1 cellular context compared by ENCODE assay signal in the genomic region with DNA sequence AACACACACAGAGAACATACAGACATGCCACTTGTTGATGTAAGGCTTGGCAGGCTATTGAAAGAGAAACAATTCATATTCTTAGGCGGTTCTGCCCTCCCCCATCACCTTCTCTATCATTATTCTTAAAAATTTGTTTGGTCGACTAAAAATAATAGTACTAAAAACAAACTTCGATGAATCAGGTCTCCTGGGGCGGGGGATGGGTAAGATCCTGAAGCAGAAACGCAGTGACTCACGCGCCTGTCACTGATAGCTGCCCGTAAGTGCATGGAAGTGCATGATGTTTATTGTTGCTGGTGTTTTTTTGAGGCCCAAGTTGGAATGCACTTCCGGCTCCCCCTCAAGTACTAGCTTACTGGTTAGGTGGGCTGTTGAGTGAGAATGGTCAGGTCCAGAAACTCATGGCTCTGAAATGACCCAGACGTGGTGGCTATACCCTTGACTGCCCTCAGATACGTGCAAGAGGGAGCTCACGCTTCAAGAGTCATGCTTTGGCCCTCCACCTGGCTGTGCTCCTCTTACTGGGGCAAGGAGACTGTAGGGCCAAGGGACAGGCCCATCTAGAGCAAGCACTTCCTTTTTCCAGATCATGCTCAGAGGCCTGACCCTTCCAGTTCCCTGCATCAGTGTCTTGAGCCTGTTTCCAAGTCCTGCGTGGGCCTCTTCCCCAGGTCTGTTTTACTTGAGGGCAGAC.
TF ChIP-seq lines count a peak whose summit lies in the region.

No MANE protein-coding gene starts in this region.

TF ChIP-seq in K562, 482 proteins besides CTCF, POLR2A, EP300 and RAD21 (continued from another document):
- TF ChIP-seq, protein P1, sequence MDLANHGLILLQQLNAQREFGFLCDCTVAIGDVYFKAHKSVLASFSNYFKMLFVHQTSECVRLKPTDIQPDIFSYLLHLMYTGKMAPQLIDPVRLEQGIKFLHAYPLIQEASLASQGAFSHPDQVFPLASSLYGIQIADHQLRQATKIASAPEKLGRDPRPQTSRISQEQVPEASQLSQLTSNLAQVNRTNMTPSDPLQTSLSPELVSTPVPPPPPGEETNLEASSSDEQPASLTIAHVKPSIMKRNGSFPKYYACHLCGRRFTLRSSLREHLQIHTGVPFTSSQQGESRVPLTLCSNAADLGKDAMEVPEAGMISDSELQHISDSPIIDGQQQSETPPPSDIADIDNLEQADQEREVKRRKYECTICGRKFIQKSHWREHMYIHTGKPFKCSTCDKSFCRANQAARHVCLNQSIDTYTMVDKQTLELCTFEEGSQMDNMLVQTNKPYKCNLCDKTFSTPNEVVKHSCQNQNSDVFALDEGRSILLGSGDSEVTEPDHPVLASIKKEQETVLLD (IDR thresholded peaks at IDR 0.05) = peak; percentile 63; the same call in 1 of the 2 replicates
- no peak for TF ChIP-seq NCOA2 (IDR thresholded peaks at IDR 0.05; ENCODE audit: partially characterized antibody in 2 of 2)
- no peak for TF ChIP-seq NFXL1 (CRISPR knock-in tag; IDR thresholded peaks at IDR 0.05)
- TF ChIP-seq PHF8 (IDR thresholded peaks at IDR 0.05; ENCODE audit: borderline replicate concordance, low read length) = no peak
- TF ChIP-seq EGR1 (conservative IDR thresholded peaks at IDR 0.05) = 0 out of 2 replicates have a peak, but pooled peaks have one; percentile 20
- peak; percentile 43 for TF ChIP-seq EP400 (IDR thresholded peaks at IDR 0.05)
- peak; percentile 95 for TF ChIP-seq DPF2 (IDR thresholded peaks at IDR 0.05)
- 0 out of 4 replicates have a peak, but pooled peaks of 1 of the 2 experiments have one; percentile 58 for TF ChIP-seq ARNT (IDR thresholded peaks at IDR 0.05)
- TF ChIP-seq NFATC3 (IDR thresholded peaks at IDR 0.05) = no peak
- peak; percentile 92 for TF ChIP-seq SMARCE1 (IDR thresholded peaks at IDR 0.05)
- TF ChIP-seq NCOA1 (IDR thresholded peaks at IDR 0.05; ENCODE audit: low read depth) = peak; percentile 55; the same call in 1 of the 2 replicates
- TF ChIP-seq EHMT2 (IDR thresholded peaks at IDR 0.05) = peak; percentile 58; the same call in 1 of the 2 replicates
- peak; percentile 29; the same call in 1 of the 2 replicates for TF ChIP-seq STAT5A (IDR thresholded peaks at IDR 0.05; ENCODE audit: borderline replicate concordance, low read length)
- TF ChIP-seq ZFX (CRISPR knock-in tag; IDR thresholded peaks at IDR 0.05) = peak; percentile 67
- 0 out of 2 replicates have a peak, but pooled peaks have one; percentile 32 for TF ChIP-seq SP1 (CRISPR knock-in tag; IDR thresholded peaks at IDR 0.05)
- TF ChIP-seq COPS2 (conservative IDR thresholded peaks at IDR 0.05) = no peak
- peak; percentile 32; the same call in 1 of the 2 replicates for TF ChIP-seq ELF1 (tag; IDR thresholded peaks at IDR 0.05)
- 0 out of 2 replicates have a peak, but pooled peaks have one; percentile 36 for TF ChIP-seq MTA2 (IDR thresholded peaks at IDR 0.05; ENCODE audit: low read depth)
- no peak for TF ChIP-seq TAF15 (IDR thresholded peaks at IDR 0.05; ENCODE audit: low read depth, low read length)
- peak; percentile 61 for TF ChIP-seq FOS (IDR thresholded peaks at IDR 0.05; ENCODE audit: extremely low read depth, insufficient read length)
- TF ChIP-seq, protein P2, sequence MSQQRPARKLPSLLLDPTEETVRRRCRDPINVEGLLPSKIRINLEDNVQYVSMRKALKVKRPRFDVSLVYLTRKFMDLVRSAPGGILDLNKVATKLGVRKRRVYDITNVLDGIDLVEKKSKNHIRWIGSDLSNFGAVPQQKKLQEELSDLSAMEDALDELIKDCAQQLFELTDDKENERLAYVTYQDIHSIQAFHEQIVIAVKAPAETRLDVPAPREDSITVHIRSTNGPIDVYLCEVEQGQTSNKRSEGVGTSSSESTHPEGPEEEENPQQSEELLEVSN (IDR thresholded peaks at IDR 0.05; ENCODE audit: borderline replicate concordance in 1 of 2, extremely low read depth in 1 of 2, insufficient read depth in 1 of 2, insufficient read length in 1 of 2, low read depth in 1 of 2, low read length in 1 of 2, poor library complexity in 1 of 2, severe bottlenecking in 1 of 2) = peak in 1 of 2 experiments; percentile 46
- TF ChIP-seq TEAD1 (CRISPR knock-in tag; IDR thresholded peaks at IDR 0.05) = no peak
- peak; percentile 60; the same call in 1 of the 2 replicates for TF ChIP-seq NFE2 (IDR thresholded peaks at IDR 0.05; ENCODE audit: low read depth)
- TF ChIP-seq TARDBP (IDR thresholded peaks at IDR 0.05) = no peak
- TF ChIP-seq MTA3 (IDR thresholded peaks at IDR 0.05; ENCODE audit: borderline replicate concordance) = 0 out of 2 replicates have a peak, but pooled peaks have one; percentile 53
- TF ChIP-seq, protein P3, sequence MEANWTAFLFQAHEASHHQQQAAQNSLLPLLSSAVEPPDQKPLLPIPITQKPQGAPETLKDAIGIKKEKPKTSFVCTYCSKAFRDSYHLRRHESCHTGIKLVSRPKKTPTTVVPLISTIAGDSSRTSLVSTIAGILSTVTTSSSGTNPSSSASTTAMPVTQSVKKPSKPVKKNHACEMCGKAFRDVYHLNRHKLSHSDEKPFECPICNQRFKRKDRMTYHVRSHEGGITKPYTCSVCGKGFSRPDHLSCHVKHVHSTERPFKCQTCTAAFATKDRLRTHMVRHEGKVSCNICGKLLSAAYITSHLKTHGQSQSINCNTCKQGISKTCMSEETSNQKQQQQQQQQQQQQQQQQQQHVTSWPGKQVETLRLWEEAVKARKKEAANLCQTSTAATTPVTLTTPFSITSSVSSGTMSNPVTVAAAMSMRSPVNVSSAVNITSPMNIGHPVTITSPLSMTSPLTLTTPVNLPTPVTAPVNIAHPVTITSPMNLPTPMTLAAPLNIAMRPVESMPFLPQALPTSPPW (CRISPR knock-in tag; IDR thresholded peaks at IDR 0.05) = peak; percentile 34; the same call in 1 of the 2 replicates
- peak in 1 of 2 experiments; percentile 73; a peak in 2 of 4 replicates for TF ChIP-seq RCOR1 (IDR thresholded peaks at IDR 0.05; ENCODE audit: borderline replicate concordance in 1 of 2, low read depth in 2 of 2, low read length in 2 of 2)
- no peak for TF ChIP-seq HNRNPH1 (optimal IDR thresholded peaks at IDR 0.05; ENCODE audit: low read depth, low read length)
- peak; percentile 70 for TF ChIP-seq TEAD4 (IDR thresholded peaks at IDR 0.05; ENCODE audit: low read length)
- no peak for TF ChIP-seq TEAD4 (CRISPR knock-in tag; IDR thresholded peaks at IDR 0.05; ENCODE audit: borderline replicate concordance)
- TF ChIP-seq, protein P4, sequence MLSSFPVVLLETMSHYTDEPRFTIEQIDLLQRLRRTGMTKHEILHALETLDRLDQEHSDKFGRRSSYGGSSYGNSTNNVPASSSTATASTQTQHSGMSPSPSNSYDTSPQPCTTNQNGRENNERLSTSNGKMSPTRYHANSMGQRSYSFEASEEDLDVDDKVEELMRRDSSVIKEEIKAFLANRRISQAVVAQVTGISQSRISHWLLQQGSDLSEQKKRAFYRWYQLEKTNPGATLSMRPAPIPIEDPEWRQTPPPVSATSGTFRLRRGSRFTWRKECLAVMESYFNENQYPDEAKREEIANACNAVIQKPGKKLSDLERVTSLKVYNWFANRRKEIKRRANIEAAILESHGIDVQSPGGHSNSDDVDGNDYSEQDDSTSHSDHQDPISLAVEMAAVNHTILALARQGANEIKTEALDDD (IDR thresholded peaks at IDR 0.05) = peak; percentile 79; the same call in 1 of the 2 replicates
- no peak for TF ChIP-seq ZNF174 (CRISPR knock-in tag; IDR thresholded peaks at IDR 0.05)
- TF ChIP-seq TAL1 (IDR thresholded peaks at IDR 0.05) = peak; percentile 47
- peak; percentile 73 for TF ChIP-seq BRD9 (IDR thresholded peaks at IDR 0.05; ENCODE audit: low read depth, partially characterized antibody)
- TF ChIP-seq CBFA2T2 (conservative IDR thresholded peaks at IDR 0.05) = peak; percentile 46
- TF ChIP-seq MIER1 (IDR thresholded peaks at IDR 0.05; ENCODE audit: low read depth) = no peak
- TF ChIP-seq ZNF253 (CRISPR knock-in tag; conservative IDR thresholded peaks at IDR 0.05) = no peak
- TF ChIP-seq BACH1 (tag; IDR thresholded peaks at IDR 0.05) = 0 out of 2 replicates have a peak, but pooled peaks have one; percentile 42
- TF ChIP-seq ZNF316 (IDR thresholded peaks at IDR 0.05) = peak; percentile 62
- peak; percentile 81 for TF ChIP-seq SOX6 (IDR thresholded peaks at IDR 0.05)
- TF ChIP-seq HMG20B (CRISPR knock-in tag; IDR thresholded peaks at IDR 0.05) = no peak
- TF ChIP-seq, protein P5, sequence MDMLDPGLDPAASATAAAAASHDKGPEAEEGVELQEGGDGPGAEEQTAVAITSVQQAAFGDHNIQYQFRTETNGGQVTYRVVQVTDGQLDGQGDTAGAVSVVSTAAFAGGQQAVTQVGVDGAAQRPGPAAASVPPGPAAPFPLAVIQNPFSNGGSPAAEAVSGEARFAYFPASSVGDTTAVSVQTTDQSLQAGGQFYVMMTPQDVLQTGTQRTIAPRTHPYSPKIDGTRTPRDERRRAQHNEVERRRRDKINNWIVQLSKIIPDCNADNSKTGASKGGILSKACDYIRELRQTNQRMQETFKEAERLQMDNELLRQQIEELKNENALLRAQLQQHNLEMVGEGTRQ (CRISPR knock-in tag; IDR thresholded peaks at IDR 0.05) = no peak
- TF ChIP-seq C11orf30 (IDR thresholded peaks at IDR 0.05; ENCODE audit: low read depth) = peak; percentile 67
- TF ChIP-seq, protein P6, sequence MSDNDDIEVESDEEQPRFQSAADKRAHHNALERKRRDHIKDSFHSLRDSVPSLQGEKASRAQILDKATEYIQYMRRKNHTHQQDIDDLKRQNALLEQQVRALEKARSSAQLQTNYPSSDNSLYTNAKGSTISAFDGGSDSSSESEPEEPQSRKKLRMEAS (CRISPR knock-in tag; IDR thresholded peaks at IDR 0.05) = peak; percentile 72
- no peak for TF ChIP-seq POLR2AphosphoS2 (IDR thresholded peaks at IDR 0.05; ENCODE audit: low read length)
- TF ChIP-seq TOE1 (IDR thresholded peaks at IDR 0.05; ENCODE audit: borderline replicate concordance) = 0 out of 2 replicates have a peak, but pooled peaks have one; percentile 54
- no peak for TF ChIP-seq TOE1 (CRISPR knock-in tag; IDR thresholded peaks at IDR 0.05; ENCODE audit: borderline replicate concordance, low read depth)
- TF ChIP-seq, protein P7, sequence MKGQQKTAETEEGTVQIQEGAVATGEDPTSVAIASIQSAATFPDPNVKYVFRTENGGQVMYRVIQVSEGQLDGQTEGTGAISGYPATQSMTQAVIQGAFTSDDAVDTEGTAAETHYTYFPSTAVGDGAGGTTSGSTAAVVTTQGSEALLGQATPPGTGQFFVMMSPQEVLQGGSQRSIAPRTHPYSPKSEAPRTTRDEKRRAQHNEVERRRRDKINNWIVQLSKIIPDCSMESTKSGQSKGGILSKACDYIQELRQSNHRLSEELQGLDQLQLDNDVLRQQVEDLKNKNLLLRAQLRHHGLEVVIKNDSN (CRISPR knock-in tag; IDR thresholded peaks at IDR 0.05) = no peak
- no peak for TF ChIP-seq DIDO1 (tag; IDR thresholded peaks at IDR 0.05; ENCODE audit: low read depth)
- TF ChIP-seq NR4A1 (CRISPR knock-in tag; IDR thresholded peaks at IDR 0.05) = no peak
- no peak for TF ChIP-seq NR4A1 (tag; IDR thresholded peaks at IDR 0.05)
- no peak for TF ChIP-seq ZNF79 (CRISPR knock-in tag; IDR thresholded peaks at IDR 0.05; ENCODE audit: low read depth)
- no peak for TF ChIP-seq ATF1 (CRISPR knock-in tag; IDR thresholded peaks at IDR 0.05)
- peak; percentile 68 for TF ChIP-seq ATF1 (tag; IDR thresholded peaks at IDR 0.05)
- TF ChIP-seq ZNF12 (CRISPR knock-in tag; IDR thresholded peaks at IDR 0.05) = 0 out of 2 replicates have a peak, but pooled peaks have one; percentile 53
- TF ChIP-seq, protein P8, sequence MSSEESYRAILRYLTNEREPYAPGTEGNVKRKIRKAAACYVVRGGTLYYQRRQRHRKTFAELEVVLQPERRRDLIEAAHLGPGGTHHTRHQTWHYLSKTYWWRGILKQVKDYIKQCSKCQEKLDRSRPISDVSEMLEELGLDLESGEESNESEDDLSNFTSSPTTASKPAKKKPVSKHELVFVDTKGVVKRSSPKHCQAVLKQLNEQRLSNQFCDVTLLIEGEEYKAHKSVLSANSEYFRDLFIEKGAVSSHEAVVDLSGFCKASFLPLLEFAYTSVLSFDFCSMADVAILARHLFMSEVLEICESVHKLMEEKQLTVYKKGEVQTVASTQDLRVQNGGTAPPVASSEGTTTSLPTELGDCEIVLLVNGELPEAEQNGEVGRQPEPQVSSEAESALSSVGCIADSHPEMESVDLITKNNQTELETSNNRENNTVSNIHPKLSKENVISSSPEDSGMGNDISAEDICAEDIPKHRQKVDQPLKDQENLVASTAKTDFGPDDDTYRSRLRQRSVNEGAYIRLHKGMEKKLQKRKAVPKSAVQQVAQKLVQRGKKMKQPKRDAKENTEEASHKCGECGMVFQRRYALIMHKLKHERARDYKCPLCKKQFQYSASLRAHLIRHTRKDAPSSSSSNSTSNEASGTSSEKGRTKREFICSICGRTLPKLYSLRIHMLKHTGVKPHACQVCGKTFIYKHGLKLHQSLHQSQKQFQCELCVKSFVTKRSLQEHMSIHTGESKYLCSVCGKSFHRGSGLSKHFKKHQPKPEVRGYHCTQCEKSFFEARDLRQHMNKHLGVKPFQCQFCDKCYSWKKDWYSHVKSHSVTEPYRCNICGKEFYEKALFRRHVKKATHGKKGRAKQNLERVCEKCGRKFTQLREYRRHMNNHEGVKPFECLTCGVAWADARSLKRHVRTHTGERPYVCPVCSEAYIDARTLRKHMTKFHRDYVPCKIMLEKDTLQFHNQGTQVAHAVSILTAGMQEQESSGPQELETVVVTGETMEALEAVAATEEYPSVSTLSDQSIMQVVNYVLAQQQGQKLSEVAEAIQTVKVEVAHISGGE (CRISPR knock-in tag; IDR thresholded peaks at IDR 0.05) = peak in 1 of 3 experiments; percentile 33; a peak in 1 of 6 replicates
- TF ChIP-seq, protein P9, sequence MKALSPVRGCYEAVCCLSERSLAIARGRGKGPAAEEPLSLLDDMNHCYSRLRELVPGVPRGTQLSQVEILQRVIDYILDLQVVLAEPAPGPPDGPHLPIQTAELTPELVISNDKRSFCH (CRISPR knock-in tag; IDR thresholded peaks at IDR 0.05) = no peak
- TF ChIP-seq, protein P9 (tag; IDR thresholded peaks at IDR 0.05) = 0 out of 2 replicates have a peak, but pooled peaks have one; percentile 44
- TF ChIP-seq NR2C1 (IDR thresholded peaks at IDR 0.05) = no peak
- TF ChIP-seq NR2C1 (tag; IDR thresholded peaks at IDR 0.05) = peak; percentile 65
TF ChIP-seq in K562: peak in this region for 108.
